In genomic region chr1:15380606-15381508, GRCh38 we compare ENCODE assay signal across 25 cellular contexts. TPM values are rescaled to one million over a fixed set of nuclear protein-coding genes. Genes with fewer than 3 reads are reported as not detected.
"Had no signal": no experiment of that assay in that cellular context is flagged by ENCODE, and none has a peak within 500 bp of the region (broad histone marks: within the 10 kb centered on the region; RNA-seq: fewer than 3 reads in every experiment).

No MANE protein-coding gene starts in this region.

- H3K4me2 ChIP-seq: SK-N-SH had no signal

- H3K4me3 ChIP-seq: SJSA1 had no signal

- H3K36me3 ChIP-seq: SJSA1 had no signal

- ATAC-seq: T-cell had no signal

- H3K9me2 ChIP-seq: SK-N-SH had no signal

- DNase-seq: KBM-7, MV-4-11, NCI-H1048, NCI-H1105, NCI-H1417, NCI-H1436 treated with DMSO at 0.1 percent for 48 hours, NCI-H1694, NCI-H187 treated with DMSO at 0.1 percent for 48 hours, NCI-H2171 treated with DMSO at 0.1 percent for 48 hours, NCI-H226, NCI-H446, NCI-H524 treated with DMSO at 0.1 percent for 48 hours, NCI-H69, NCI-H774, Right ventricle myocardium superior, RPMI8226, SIG-M5, SW 1271, T-cell had no signal

- H3K4me3 Mint-ChIP-seq: IgD-negative memory B cell, T-cell had no signal

- H3K27me3 ChIP-seq: SJSA1 had no signal

- H3K9me3 Mint-ChIP-seq: IgD-negative memory B cell, T-cell had no signal

- H3K9me3 ChIP-seq: SJSA1, SK-N-SH had no signal

- H3K36me3 Mint-ChIP-seq: IgD-negative memory B cell, T-cell had no signal

- H3K27ac ChIP-seq: SJSA1 had no signal

- H3K27ac Mint-ChIP-seq: T-cell had no signal

- H3K9ac ChIP-seq: SK-N-SH had no signal

RNA-seq across cellular contexts. Expression of gene CTRC, which starts 57.4 kb away (rescaled TPM):
- total RNA-seq: HT1080, LHCN-M2, MCF 10A, Right ventricle myocardium superior, SJSA1 had no signal
- polyA plus RNA-seq: IgD-negative memory B cell had no signal
